ENCODE assay signal across 1 cellular context in genomic region chr12:11773889-11774677, GRCh38.
TF ChIP-seq lines count a peak whose summit lies in the region.

No MANE protein-coding gene starts in this region.

TF ChIP-seq in GM12878, 131 proteins besides CTCF, POLR2A, EP300 and RAD21 (continued from another document):
- no peak for TF ChIP-seq PRDM15 (CRISPR knock-in tag; IDR thresholded peaks at IDR 0.05)
- TF ChIP-seq, protein P1, sequence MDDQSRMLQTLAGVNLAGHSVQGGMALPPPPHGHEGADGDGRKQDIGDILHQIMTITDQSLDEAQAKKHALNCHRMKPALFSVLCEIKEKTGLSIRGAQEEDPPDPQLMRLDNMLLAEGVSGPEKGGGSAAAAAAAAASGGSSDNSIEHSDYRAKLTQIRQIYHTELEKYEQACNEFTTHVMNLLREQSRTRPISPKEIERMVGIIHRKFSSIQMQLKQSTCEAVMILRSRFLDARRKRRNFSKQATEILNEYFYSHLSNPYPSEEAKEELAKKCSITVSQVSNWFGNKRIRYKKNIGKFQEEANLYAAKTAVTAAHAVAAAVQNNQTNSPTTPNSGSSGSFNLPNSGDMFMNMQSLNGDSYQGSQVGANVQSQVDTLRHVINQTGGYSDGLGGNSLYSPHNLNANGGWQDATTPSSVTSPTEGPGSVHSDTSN (IDR thresholded peaks at IDR 0.05; ENCODE audit: insufficient replicate concordance, low read depth, low read length), result no peak
- TF ChIP-seq PAX5 (IDR thresholded peaks at IDR 0.05; ENCODE audit: borderline replicate concordance, low read depth, low read length), result no peak
- TF ChIP-seq SMARCA5 (IDR thresholded peaks at IDR 0.05), result no peak
- TF ChIP-seq EED (IDR thresholded peaks at IDR 0.05; ENCODE audit: low read depth), result peak; percentile 80; the same call in 1 of the 2 replicates
- TF ChIP-seq ZNF207 (IDR thresholded peaks at IDR 0.05; ENCODE audit: borderline replicate concordance), result no peak
- TF ChIP-seq, protein P2, sequence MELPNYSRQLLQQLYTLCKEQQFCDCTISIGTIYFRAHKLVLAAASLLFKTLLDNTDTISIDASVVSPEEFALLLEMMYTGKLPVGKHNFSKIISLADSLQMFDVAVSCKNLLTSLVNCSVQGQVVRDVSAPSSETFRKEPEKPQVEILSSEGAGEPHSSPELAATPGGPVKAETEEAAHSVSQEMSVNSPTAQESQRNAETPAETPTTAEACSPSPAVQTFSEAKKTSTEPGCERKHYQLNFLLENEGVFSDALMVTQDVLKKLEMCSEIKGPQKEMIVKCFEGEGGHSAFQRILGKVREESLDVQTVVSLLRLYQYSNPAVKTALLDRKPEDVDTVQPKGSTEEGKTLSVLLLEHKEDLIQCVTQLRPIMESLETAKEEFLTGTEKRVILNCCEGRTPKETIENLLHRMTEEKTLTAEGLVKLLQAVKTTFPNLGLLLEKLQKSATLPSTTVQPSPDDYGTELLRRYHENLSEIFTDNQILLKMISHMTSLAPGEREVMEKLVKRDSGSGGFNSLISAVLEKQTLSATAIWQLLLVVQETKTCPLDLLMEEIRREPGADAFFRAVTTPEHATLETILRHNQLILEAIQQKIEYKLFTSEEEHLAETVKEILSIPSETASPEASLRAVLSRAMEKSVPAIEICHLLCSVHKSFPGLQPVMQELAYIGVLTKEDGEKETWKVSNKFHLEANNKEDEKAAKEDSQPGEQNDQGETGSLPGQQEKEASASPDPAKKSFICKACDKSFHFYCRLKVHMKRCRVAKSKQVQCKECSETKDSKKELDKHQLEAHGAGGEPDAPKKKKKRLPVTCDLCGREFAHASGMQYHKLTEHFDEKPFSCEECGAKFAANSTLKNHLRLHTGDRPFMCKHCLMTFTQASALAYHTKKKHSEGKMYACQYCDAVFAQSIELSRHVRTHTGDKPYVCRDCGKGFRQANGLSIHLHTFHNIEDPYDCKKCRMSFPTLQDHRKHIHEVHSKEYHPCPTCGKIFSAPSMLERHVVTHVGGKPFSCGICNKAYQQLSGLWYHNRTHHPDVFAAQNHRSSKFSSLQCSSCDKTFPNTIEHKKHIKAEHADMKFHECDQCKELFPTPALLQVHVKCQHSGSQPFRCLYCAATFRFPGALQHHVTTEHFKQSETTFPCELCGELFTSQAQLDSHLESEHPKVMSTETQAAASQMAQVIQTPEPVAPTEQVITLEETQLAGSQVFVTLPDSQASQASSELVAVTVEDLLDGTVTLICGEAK (IDR thresholded peaks at IDR 0.05; ENCODE audit: borderline replicate concordance), result no peak
- no peak for TF ChIP-seq NR2C2 (IDR thresholded peaks at IDR 0.05; ENCODE audit: borderline replicate concordance, control insufficient read depth, insufficient read length, low read depth)
- no peak for TF ChIP-seq SMAD1 (IDR thresholded peaks at IDR 0.05; ENCODE audit: low read depth, partially characterized antibody)
- no peak for TF ChIP-seq SIN3A (IDR thresholded peaks at IDR 0.05; ENCODE audit: low read depth, low read length)
- TF ChIP-seq IKZF1 (conservative IDR thresholded peaks at IDR 0.05), result 0 out of 2 replicates have a peak, but pooled peaks have one; percentile 18
- TF ChIP-seq SMC3 (IDR thresholded peaks at IDR 0.05; ENCODE audit: borderline replicate concordance, low read length), result 0 out of 2 replicates have a peak, but pooled peaks have one; percentile 2
